ENCODE assay signal across 8 cellular contexts in the genomic region with DNA sequence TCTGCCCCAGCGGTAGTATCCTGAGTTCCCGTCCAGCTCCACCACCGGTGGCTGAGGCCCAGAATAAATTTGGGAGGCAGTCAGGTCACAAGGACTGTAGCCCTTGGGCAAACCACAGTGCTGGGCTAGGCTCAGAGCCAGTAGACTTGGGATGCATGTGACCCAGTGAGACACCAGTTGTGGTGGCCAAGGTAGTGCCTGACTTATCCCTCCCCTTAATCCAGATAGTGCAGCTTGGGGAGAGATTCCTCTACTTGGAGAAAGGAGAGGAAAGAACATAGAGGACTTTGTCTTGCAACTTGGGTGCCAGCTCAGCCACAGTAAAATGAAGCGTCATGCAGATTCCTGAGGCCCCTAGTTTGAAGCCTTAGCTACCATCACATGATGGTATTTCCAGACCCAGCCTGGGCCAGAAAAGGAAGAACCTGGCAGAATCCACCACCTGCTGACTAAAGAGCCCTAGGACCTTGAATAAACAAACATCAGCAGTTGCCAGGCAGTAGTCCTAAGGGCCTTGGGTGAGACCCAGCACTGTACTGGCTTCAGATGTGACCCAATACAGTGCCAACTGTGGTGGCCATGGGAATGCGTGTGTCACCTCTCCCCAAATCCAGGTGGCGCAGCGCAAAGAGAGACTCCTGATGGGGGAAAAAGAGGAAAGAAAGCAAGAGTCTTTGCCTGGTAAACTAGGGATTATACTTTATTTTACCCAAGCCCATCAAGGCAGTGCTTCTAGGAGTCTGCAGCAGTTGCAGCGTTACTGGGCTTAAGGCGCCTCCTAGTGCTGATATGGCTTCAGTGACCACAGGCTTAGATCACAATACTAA. TPM values are rescaled to one million over a fixed set of nuclear protein-coding genes. Genes with fewer than 3 reads are reported as not detected.
DNase-seq lines count a peak whose midpoint lies in the region; ATAC-seq, FAIRE-seq and TF ChIP-seq lines count a peak whose summit lies in the region.

No MANE protein-coding gene starts in this region.

- no peak for TF ChIP-seq POLR2A in GM12891 (IDR thresholded peaks at IDR 0.05; ENCODE audit: low read depth, low read length)
- TF ChIP-seq POLR2A in body of pancreas (IDR thresholded peaks at IDR 0.05): no peak

- peak; percentile 87 for ATAC-seq in HG02763 (IDR thresholded peaks at IDR 0.05; ENCODE audit: unreplicated experiment)
- ATAC-seq in body of pancreas: peak; percentile 96
- ATAC-seq in GM18520 (IDR thresholded peaks at IDR 0.05; ENCODE audit: unreplicated experiment): no peak

- no peaks in the 10 kb centered on the region for H3K9me3 ChIP-seq in body of pancreas
- H3K9me3 ChIP-seq in iPS DF 6.9 (ENCODE audit: control insufficient read depth, insufficient read depth, low read length): no peaks in the 10 kb centered on the region
- H3K9me3 ChIP-seq in smooth muscle cell (replicated peaks; ENCODE audit: low read depth): no peaks in the 10 kb centered on the region

- H3K27ac ChIP-seq in body of pancreas: peak overlapping the region; percentile 27 to 74 (median 50)
- H3K27ac ChIP-seq in iPS DF 6.9 (ENCODE audit: low read length): no peak overlapping the region
- no peak overlapping the region for H3K27ac ChIP-seq in smooth muscle cell (ENCODE audit: low read depth)

- H3K4me2 ChIP-seq in smooth muscle cell: peak overlapping the region; percentile 14

- WGBS in body of pancreas, 2 donors: 25 to 50% methylated on average over 9 of the region's 9 CpGs
- no CpG with 5 or more reads among the region's 9 CpGs for WGBS in iPS DF 6.9 (ENCODE audit: insufficient coverage, insufficient read length)
- 37% methylated on average over 9 of the region's 9 CpGs for WGBS in smooth muscle cell (ENCODE audit: low lambda C conversion rate)

- no peaks in the 10 kb centered on the region for H3F3A ChIP-seq in smooth muscle cell (ENCODE audit: low read depth)

- FAIRE-seq in GM12891 (lab: Jason Lieb, UNC): peak; percentile 90

- H3K4me1 ChIP-seq in body of pancreas (peaks cover 15% of the 10 kb centered on the region), iPS DF 6.9 (ENCODE audit: control insufficient read depth, insufficient read depth, low read length) (peaks cover 1% of the 10 kb centered on the region; the same call in 1 of the 2 replicates), smooth muscle cell (ENCODE audit: low read depth) (peaks cover 2% of the 10 kb centered on the region)

- no peak overlapping the region for H3K9ac ChIP-seq in smooth muscle cell (ENCODE audit: low read depth)

- DNase-seq in GM12891 (ENCODE audit: insufficient read length, low spot score): no peak
- peak; percentile 41 for DNase-seq in NCI-H146 treated with DMSO at 0.1 percent for 48 hours (lab: John Stamatoyannopoulos, UW; ENCODE audit: unreplicated experiment)
- DNase-seq in T1000 (lab: John Stamatoyannopoulos, UW): peak; percentile 33
- peak; percentile 79 to 90 (median 84) for DNase-seq in body of pancreas
- DNase-seq in iPS DF 6.9 (ENCODE audit: low read depth, low spot score): peak; percentile 68
- DNase-seq in smooth muscle cell (lab: John Stamatoyannopoulos, UW; ENCODE audit: unreplicated experiment): no peak

- H3K4me3 ChIP-seq in body of pancreas (no peak overlapping the region), iPS DF 6.9 (ENCODE audit: low read length) (no peak overlapping the region), smooth muscle cell (no peak overlapping the region)

- H3K36me3 ChIP-seq in body of pancreas (replicated peaks in 1 of 2; ENCODE audit: insufficient read depth in 1 of 2, low read depth in 2 of 2): no peaks in the 10 kb centered on the region
- no peaks in the 10 kb centered on the region for H3K36me3 ChIP-seq in iPS DF 6.9 (ENCODE audit: control insufficient read depth, insufficient read depth, low read length)
- H3K36me3 ChIP-seq in smooth muscle cell (ENCODE audit: low read depth): no peaks in the 10 kb centered on the region

- peak overlapping the region; percentile 33 for H2AFZ ChIP-seq in smooth muscle cell (ENCODE audit: low read depth)

- H3K27me3 ChIP-seq in body of pancreas (no peaks in the 10 kb centered on the region), iPS DF 6.9 (ENCODE audit: control insufficient read depth, insufficient read depth, low read length) (no peaks in the 10 kb centered on the region), smooth muscle cell (ENCODE audit: low read depth) (no peaks in the 10 kb centered on the region)

- no peaks in the 10 kb centered on the region for H4K20me1 ChIP-seq in smooth muscle cell (ENCODE audit: low read depth)

- H3K79me2 ChIP-seq in smooth muscle cell (ENCODE audit: low read depth): no peaks in the 10 kb centered on the region

- TF ChIP-seq CTCF in body of pancreas (IDR thresholded peaks at IDR 0.05) (peak; percentile 51 to 81 (median 78)), smooth muscle cell (IDR thresholded peaks at IDR 0.05; ENCODE audit: borderline replicate concordance, insufficient read depth, poor library complexity, severe bottlenecking) (peak; percentile 80)

- intact Hi-C loops in body of pancreas (cut with DNase I): no loop called here

TF ChIP-seq in GM12891, 5 proteins besides CTCF, POLR2A, EP300 and RAD21:
- TF ChIP-seq SPI1 (IDR thresholded peaks at IDR 0.05; ENCODE audit: low read depth, low read length) (no peak), POU2F2 (IDR thresholded peaks at IDR 0.05; ENCODE audit: low read depth, low read length) (no peak), POLR2AphosphoS5 (IDR thresholded peaks at IDR 0.05; ENCODE audit: low read depth, low read length) (no peak), PAX5 (IDR thresholded peaks at IDR 0.05; ENCODE audit: insufficient read depth, low read length, severe bottlenecking) (no peak), TAF1 (IDR thresholded peaks at IDR 0.05; ENCODE audit: low read depth, low read length) (no peak)

RNA-seq across cellular contexts. Expression of gene DDX10, which starts 17.0 kb away (rescaled TPM):
- polyA plus RNA-seq in GM12891 (2012; ENCODE audit: low read depth, missing spikeins): 18.5 TPM
- total RNA-seq in body of pancreas: 10 to 100 TPM; 11.7 to 18.5 TPM
- 15.7 and 20.5 TPM in 2 replicates for total RNA-seq in smooth muscle cell
- 7.3 and 10.7 TPM in 2 replicates for polyA plus RNA-seq in smooth muscle cell

RNA-seq across cellular contexts. Expression of gene EXPH5, which starts 54.3 kb away (rescaled TPM):
- 0.42 TPM for polyA plus RNA-seq in GM12891 (2012; ENCODE audit: low read depth, missing spikeins)
- total RNA-seq in body of pancreas (1 to 10 TPM; 2.3 to 2.9 TPM), smooth muscle cell (5.7 and 6.9 TPM in 2 replicates)
- 0.54 and 1.6 TPM in 2 replicates for polyA plus RNA-seq in smooth muscle cell

Comparison
In these comparisons a context has a peak if more than half of its experiments do, and no peak if none do; other contexts are left out.
1. DNase-seq: peak in NCI-H146 treated with DMSO at 0.1 percent for 48 hours (single experiment), T1000 (single experiment), body of pancreas (4 of 4) and iPS DF 6.9 (single experiment); none in GM12891 (single experiment) and smooth muscle cell (single experiment).
2. H3K27ac ChIP-seq: peak in body of pancreas (4 of 4); none in iPS DF 6.9 (single experiment) and smooth muscle cell (single experiment).